ENCODE assay signal across 14 cellular contexts in genomic region chr2:151560289-151560688, GRCh38.
DNase-seq lines count a peak whose midpoint lies in the region; ATAC-seq and TF ChIP-seq lines count a peak whose summit lies in the region.
"Had no signal": no experiment of that assay in that cellular context is flagged by ENCODE, and none has a peak within 500 bp of the region (broad histone marks: within the 10 kb centered on the region; RNA-seq: fewer than 3 reads in every experiment).

No MANE protein-coding gene starts in this region.

- H3K27me3 ChIP-seq in gastroesophageal sphincter (no peaks in the 10 kb centered on the region), Peyer's patch (no peaks in the 10 kb centered on the region)

- no peaks in the 10 kb centered on the region for H3K9me3 Mint-ChIP-seq in stimulated activated effector memory CD8-positive, alpha-beta T cell treated with anti-CD3 and anti-CD28 coated beads, Interleukin-12 subunit alpha, Interleukin-12 subunit beta, amount 100 ng/mL, for 72 hours
- H3K9me3 Mint-ChIP-seq: activated CD4-positive, alpha-beta memory T cell treated with anti-CD3 and anti-CD28 coated beads, Interleukin-2, amount 10 ng/mL, durations not matched to agents 7 days and 5 days had no signal

- DNase-seq in HFF-Myc (ENCODE audit: extremely low read depth, low read depth) = peak; percentile 16
- peak; percentile 36 for DNase-seq in retina
- DNase-seq in stimulated activated effector memory CD8-positive, alpha-beta T cell treated with anti-CD3 and anti-CD28 coated beads, Interleukin-12 subunit alpha, Interleukin-12 subunit beta, amount 100 ng/mL, for 72 hours (ENCODE audit: low spot score in 2 of 2) = no peak
- DNase-seq in GM13976 (ENCODE audit: low spot score) = no peak
- no peak for DNase-seq in NCI-H1105 treated with DMSO at 0.1 percent for 48 hours (lab: John Stamatoyannopoulos, UW)
- no peak for DNase-seq in Peyer's patch
- DNase-seq: activated CD4-positive, alpha-beta memory T cell treated with anti-CD3 and anti-CD28 coated beads, Interleukin-2, amount 10 ng/mL, durations not matched to agents 7 days and 5 days; NCI-H2029; stimulated activated CD4-positive, alpha-beta T cell treated with anti-CD3 and anti-CD28 coated beads, Interleukin-12 subunit alpha, Interleukin-12 subunit beta, amount 100 ng/mL, for 4 hours; stimulated activated naive CD4-positive, alpha-beta T cell had no signal

- H3K27ac ChIP-seq in gastroesophageal sphincter (peak overlapping the region in 2 of 4 donors; percentile 16 to 55), Peyer's patch (no peak overlapping the region)
- H3K27ac ChIP-seq: HL-60 had no signal

- H3K4me1 ChIP-seq in gastroesophageal sphincter (peaks cover 0 to 9% (median 0%) of the 10 kb centered on the region in 3 donors), Peyer's patch (no peaks in the 10 kb centered on the region)

- no peak overlapping the region for H3K27ac Mint-ChIP-seq in stimulated activated effector memory CD8-positive, alpha-beta T cell treated with anti-CD3 and anti-CD28 coated beads, Interleukin-12 subunit alpha, Interleukin-12 subunit beta, amount 100 ng/mL, for 72 hours
- H3K27ac Mint-ChIP-seq: activated CD4-positive, alpha-beta memory T cell treated with anti-CD3 and anti-CD28 coated beads, Interleukin-2, amount 10 ng/mL, durations not matched to agents 7 days and 5 days; activated naive CD4-positive, alpha-beta T cell treated with anti-CD3 and anti-CD28 coated beads, Interleukin-2, amount 50 U/mL, for 72 hours had no signal

- no peaks in the 10 kb centered on the region for H3K4me1 Mint-ChIP-seq in stimulated activated effector memory CD8-positive, alpha-beta T cell treated with anti-CD3 and anti-CD28 coated beads, Interleukin-12 subunit alpha, Interleukin-12 subunit beta, amount 100 ng/mL, for 72 hours
- H3K4me1 Mint-ChIP-seq: activated CD4-positive, alpha-beta memory T cell treated with anti-CD3 and anti-CD28 coated beads, Interleukin-2, amount 10 ng/mL, durations not matched to agents 7 days and 5 days had no signal

- H3K4me3 Mint-ChIP-seq in stimulated activated effector memory CD8-positive, alpha-beta T cell treated with anti-CD3 and anti-CD28 coated beads, Interleukin-12 subunit alpha, Interleukin-12 subunit beta, amount 100 ng/mL, for 72 hours = no peak overlapping the region
- H3K4me3 Mint-ChIP-seq: activated CD4-positive, alpha-beta memory T cell treated with anti-CD3 and anti-CD28 coated beads, Interleukin-2, amount 10 ng/mL, durations not matched to agents 7 days and 5 days had no signal

- TF ChIP-seq CTCF in HFF-Myc (IDR thresholded peaks at IDR 0.05; ENCODE audit: low read depth, low read length, missing control alignments) (no peak), gastroesophageal sphincter (IDR thresholded peaks at IDR 0.05) (no peak), GM13976 (IDR thresholded peaks at IDR 0.05; ENCODE audit: borderline replicate concordance, control extremely low read depth, extremely low read depth, insufficient read depth, missing control alignments) (no peak), Peyer's patch (IDR thresholded peaks at IDR 0.05) (no peak)

- H3K36me3 ChIP-seq in gastroesophageal sphincter (no peaks in the 10 kb centered on the region), Peyer's patch (no peaks in the 10 kb centered on the region)

- H3K9me3 ChIP-seq in gastroesophageal sphincter = no peaks in the 10 kb centered on the region
- H3K9me3 ChIP-seq in Peyer's patch = no peaks in the 10 kb centered on the region

- TF ChIP-seq POLR2A in gastroesophageal sphincter (IDR thresholded peaks at IDR 0.05) = no peak
- TF ChIP-seq POLR2A in Peyer's patch (IDR thresholded peaks at IDR 0.05) = no peak

- 6% methylated on average over 3 of the region's 3 CpGs; no CpG with 5 or more reads in 1 of the 2 donors for WGBS in gastroesophageal sphincter (ENCODE audit: low coverage in 1 of 2), 2 donors

- H3K36me3 Mint-ChIP-seq in stimulated activated effector memory CD8-positive, alpha-beta T cell treated with anti-CD3 and anti-CD28 coated beads, Interleukin-12 subunit alpha, Interleukin-12 subunit beta, amount 100 ng/mL, for 72 hours = no peaks in the 10 kb centered on the region

- in situ Hi-C loops in GM13976 (cut with MboI; ENCODE audit: low sequenced_read_pairs, unreplicated experiment) = no loop called here

- H3K4me3 ChIP-seq in HFF-Myc (replicated peaks; ENCODE audit: low read depth, low read length) (no peak overlapping the region), gastroesophageal sphincter (no peak overlapping the region), Peyer's patch (no peak overlapping the region)

- TF ChIP-seq EP300 in gastroesophageal sphincter (IDR thresholded peaks at IDR 0.05) = peak; percentile 40

- ATAC-seq in SK-N-SH treated with all-trans-retinoic acid at 6 μM for 48 hours = peak; percentile 98
- peak; percentile 88 for ATAC-seq in gastroesophageal sphincter
- ATAC-seq in stimulated activated effector memory CD8-positive, alpha-beta T cell treated with anti-CD3 and anti-CD28 coated beads, Interleukin-12 subunit alpha, Interleukin-12 subunit beta, amount 100 ng/mL, for 72 hours = no peak
- ATAC-seq: activated naive CD4-positive, alpha-beta T cell treated with anti-CD3 and anti-CD28 coated beads, Interleukin-2, amount 50 U/mL, for 72 hours had no signal

TF ChIP-seq in SK-N-SH treated with all-trans-retinoic acid at 6 μM for 48 hours, 23 proteins besides CTCF, POLR2A, EP300 and RAD21:
- TF ChIP-seq PPARA (CRISPR knock-in tag; IDR thresholded peaks at IDR 0.05; ENCODE audit: borderline replicate concordance) = no peak
- no peak for TF ChIP-seq ZNF565 (CRISPR knock-in tag; conservative IDR thresholded peaks at IDR 0.05; ENCODE audit: low read depth)
- TF ChIP-seq TSHZ2 (CRISPR knock-in tag; IDR thresholded peaks at IDR 0.05) = no peak
- TF ChIP-seq RARB (CRISPR knock-in tag; IDR thresholded peaks at IDR 0.05) = 0 out of 2 replicates have a peak, but pooled peaks have one; percentile 47
- TF ChIP-seq TOX (CRISPR knock-in tag; IDR thresholded peaks at IDR 0.05; ENCODE audit: borderline replicate concordance) = peak; percentile 83; the same call in 1 of the 2 replicates
- peak; percentile 83 for TF ChIP-seq ISL1 (CRISPR knock-in tag; IDR thresholded peaks at IDR 0.05)
- TF ChIP-seq BACH2 (CRISPR knock-in tag; IDR thresholded peaks at IDR 0.05; ENCODE audit: borderline replicate concordance) = no peak
- 0 out of 2 replicates have a peak, but pooled peaks have one; percentile 68 for TF ChIP-seq GLIS3 (CRISPR knock-in tag; IDR thresholded peaks at IDR 0.05)
- TF ChIP-seq TCF4 (CRISPR knock-in tag; IDR thresholded peaks at IDR 0.05; ENCODE audit: borderline replicate concordance) = 0 out of 2 replicates have a peak, but pooled peaks have one; percentile 10

Comparison
In these comparisons a context has a peak if more than half of its experiments do, and no peak if none do; other contexts are left out.
1. DNase-seq: peak in HFF-Myc (single experiment) and retina (single experiment); none in stimulated activated effector memory CD8-positive, alpha-beta T cell treated with anti-CD3 and anti-CD28 coated beads, Interleukin-12 subunit alpha, Interleukin-12 subunit beta, amount 100 ng/mL, for 72 hours (0 of 2), GM13976 (single experiment), NCI-H1105 treated with DMSO at 0.1 percent for 48 hours (single experiment) and Peyer's patch (0 of 3).